ENCODE assay signal across 1 cellular context in the genomic region with DNA sequence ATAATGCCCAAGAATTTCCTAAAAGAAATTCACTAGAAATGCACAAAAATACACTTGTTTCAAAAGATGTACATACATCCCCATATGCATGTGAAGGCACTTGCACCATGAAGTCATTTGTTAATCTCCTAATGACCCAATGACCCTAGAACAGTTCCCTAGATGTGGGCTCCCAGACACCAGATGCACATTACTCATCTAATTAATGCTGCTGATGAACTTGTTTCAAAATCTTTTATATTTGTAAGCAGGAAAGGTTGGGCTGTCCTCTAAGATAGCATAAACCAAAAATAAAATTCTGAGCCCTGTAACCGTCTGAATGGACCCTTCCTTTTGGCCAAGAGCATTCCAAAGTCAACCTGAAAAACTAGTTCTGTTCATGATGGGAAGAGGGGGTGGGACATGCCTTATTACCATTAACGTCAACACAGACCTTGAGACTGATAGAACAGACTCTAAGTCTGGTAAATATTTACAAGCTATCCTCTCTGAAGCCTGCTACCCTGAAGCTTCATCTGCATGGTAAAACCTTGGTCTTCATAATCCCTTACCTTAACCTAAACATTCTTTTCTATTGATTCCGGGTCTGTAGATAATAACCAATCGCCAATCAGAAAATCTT.
TF ChIP-seq lines count a peak whose summit lies in the region.

No MANE protein-coding gene starts in this region.

TF ChIP-seq in GM23338, 12 proteins besides CTCF, POLR2A, EP300 and RAD21 (continued from another document):
- TF ChIP-seq, protein P1, sequence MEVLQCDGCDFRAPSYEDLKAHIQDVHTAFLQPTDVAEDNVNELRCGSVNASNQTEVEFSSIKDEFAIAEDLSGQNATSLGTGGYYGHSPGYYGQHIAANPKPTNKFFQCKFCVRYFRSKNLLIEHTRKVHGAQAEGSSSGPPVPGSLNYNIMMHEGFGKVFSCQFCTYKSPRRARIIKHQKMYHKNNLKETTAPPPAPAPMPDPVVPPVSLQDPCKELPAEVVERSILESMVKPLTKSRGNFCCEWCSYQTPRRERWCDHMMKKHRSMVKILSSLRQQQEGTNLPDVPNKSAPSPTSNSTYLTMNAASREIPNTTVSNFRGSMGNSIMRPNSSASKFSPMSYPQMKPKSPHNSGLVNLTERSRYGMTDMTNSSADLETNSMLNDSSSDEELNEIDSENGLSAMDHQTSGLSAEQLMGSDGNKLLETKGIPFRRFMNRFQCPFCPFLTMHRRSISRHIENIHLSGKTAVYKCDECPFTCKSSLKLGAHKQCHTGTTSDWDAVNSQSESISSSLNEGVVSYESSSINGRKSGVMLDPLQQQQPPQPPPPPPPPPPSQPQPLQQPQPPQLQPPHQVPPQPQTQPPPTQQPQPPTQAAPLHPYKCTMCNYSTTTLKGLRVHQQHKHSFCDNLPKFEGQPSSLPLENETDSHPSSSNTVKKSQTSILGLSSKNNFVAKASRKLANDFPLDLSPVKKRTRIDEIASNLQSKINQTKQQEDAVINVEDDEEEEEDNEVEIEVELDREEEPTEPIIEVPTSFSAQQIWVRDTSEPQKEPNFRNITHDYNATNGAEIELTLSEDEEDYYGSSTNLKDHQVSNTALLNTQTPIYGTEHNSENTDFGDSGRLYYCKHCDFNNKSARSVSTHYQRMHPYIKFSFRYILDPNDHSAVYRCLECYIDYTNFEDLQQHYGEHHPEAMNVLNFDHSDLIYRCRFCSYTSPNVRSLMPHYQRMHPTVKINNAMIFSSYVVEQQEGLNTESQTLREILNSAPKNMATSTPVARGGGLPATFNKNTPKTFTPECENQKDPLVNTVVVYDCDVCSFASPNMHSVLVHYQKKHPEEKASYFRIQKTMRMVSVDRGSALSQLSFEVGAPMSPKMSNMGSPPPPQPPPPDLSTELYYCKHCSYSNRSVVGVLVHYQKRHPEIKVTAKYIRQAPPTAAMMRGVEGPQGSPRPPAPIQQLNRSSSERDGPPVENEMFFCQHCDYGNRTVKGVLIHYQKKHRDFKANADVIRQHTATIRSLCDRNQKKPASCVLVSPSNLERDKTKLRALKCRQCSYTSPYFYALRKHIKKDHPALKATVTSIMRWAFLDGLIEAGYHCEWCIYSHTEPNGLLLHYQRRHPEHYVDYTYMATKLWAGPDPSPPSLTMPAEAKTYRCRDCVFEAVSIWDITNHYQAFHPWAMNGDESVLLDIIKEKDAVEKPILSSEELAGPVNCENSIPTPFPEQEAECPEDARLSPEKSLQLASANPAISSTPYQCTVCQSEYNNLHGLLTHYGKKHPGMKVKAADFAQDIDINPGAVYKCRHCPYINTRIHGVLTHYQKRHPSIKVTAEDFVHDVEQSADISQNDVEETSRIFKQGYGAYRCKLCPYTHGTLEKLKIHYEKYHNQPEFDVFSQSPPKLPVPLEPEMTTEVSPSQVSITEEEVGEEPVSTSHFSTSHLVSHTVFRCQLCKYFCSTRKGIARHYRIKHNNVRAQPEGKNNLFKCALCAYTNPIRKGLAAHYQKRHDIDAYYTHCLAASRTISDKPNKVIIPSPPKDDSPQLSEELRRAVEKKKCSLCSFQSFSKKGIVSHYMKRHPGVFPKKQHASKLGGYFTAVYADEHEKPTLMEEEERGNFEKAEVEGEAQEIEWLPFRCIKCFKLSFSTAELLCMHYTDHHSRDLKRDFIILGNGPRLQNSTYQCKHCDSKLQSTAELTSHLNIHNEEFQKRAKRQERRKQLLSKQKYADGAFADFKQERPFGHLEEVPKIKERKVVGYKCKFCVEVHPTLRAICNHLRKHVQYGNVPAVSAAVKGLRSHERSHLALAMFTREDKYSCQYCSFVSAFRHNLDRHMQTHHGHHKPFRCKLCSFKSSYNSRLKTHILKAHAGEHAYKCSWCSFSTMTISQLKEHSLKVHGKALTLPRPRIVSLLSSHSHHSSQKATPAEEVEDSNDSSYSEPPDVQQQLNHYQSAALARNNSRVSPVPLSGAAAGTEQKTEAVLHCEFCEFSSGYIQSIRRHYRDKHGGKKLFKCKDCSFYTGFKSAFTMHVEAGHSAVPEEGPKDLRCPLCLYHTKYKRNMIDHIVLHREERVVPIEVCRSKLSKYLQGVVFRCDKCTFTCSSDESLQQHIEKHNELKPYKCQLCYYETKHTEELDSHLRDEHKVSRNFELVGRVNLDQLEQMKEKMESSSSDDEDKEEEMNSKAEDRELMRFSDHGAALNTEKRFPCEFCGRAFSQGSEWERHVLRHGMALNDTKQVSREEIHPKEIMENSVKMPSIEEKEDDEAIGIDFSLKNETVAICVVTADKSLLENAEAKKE (CRISPR knock-in tag; IDR thresholded peaks at IDR 0.05) = no peak
- TF ChIP-seq CREB1 (CRISPR knock-in tag; IDR thresholded peaks at IDR 0.05; ENCODE audit: low read depth) (no peak), ZNF331 (CRISPR knock-in tag; IDR thresholded peaks at IDR 0.05; ENCODE audit: low read depth) (no peak)
